ENCODE assay signal across 2 cellular contexts in genomic region chr19:14062558-14062855, GRCh38.
TF ChIP-seq lines count a peak whose summit lies in the region.

No MANE protein-coding gene starts in this region.

TF ChIP-seq in liver, 16 proteins besides CTCF, POLR2A, EP300 and RAD21:
- TF ChIP-seq TAF1 (conservative IDR thresholded peaks at IDR 0.05): no peak
- TF ChIP-seq JUND (IDR thresholded peaks at IDR 0.05): no peak
- TF ChIP-seq FOXA2 (IDR thresholded peaks at IDR 0.05): no peak
- TF ChIP-seq GABPA (IDR thresholded peaks at IDR 0.05 in 1 of 2, conservative IDR thresholded peaks at IDR 0.05 in 1 of 2): no peak

TF ChIP-seq in HepG2, 621 proteins besides CTCF, POLR2A, EP300 and RAD21:
- TF ChIP-seq ZNF776 (CRISPR knock-in tag; IDR thresholded peaks at IDR 0.05) (no peak), ZBTB3 (CRISPR knock-in tag; IDR thresholded peaks at IDR 0.05; ENCODE audit: borderline replicate concordance, low read depth) (no peak)
